In the genomic region with DNA sequence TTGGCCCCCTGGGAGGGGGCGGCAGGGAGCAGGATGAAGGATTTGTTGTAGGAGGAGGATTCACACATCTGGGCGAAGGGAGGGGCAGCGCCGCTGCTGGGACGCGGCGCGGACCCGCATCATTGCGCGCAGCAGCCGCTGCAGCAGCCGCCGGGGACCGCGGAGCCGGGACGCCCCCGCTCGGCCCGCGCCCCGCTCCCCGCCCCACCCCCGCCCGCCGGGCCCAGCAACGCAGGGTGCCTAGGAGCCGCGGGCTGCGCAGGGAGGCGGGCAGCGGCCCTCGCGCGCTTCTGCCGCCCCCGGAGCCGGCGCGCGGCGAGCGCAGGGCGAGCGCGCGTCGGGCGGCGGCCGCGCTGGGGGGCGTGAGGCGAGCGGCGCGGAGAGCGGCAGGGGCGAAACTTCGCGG, we compare ENCODE assay signal across 8 cellular contexts. TPM values are rescaled to one million over a fixed set of nuclear protein-coding genes. Genes with fewer than 3 reads are reported as not detected.
DNase-seq lines count a peak whose midpoint lies in the region; ATAC-seq and TF ChIP-seq lines count a peak whose summit lies in the region.

No MANE protein-coding gene starts in this region.

- H3K27ac ChIP-seq in mesodermal cell (ENCODE audit: low read depth, low read length, severe bottlenecking) = no peak overlapping the region

- no peaks in the 10 kb centered on the region for H3K9me3 ChIP-seq in mesodermal cell (ENCODE audit: control insufficient read depth, low read length)

- H3K4me1 Mint-ChIP-seq in activated naive CD4-positive, alpha-beta T cell treated with anti-CD3 and anti-CD28 coated beads for 36 hours (ENCODE audit: low read depth) = peaks cover 12% of the 10 kb centered on the region

- H3K36me3 Mint-ChIP-seq in activated naive CD4-positive, alpha-beta T cell treated with anti-CD3 and anti-CD28 coated beads for 36 hours (ENCODE audit: low read depth) = no peaks in the 10 kb centered on the region

- no peaks in the 10 kb centered on the region for H3K9me3 Mint-ChIP-seq in activated naive CD4-positive, alpha-beta T cell treated with anti-CD3 and anti-CD28 coated beads for 36 hours

- H3K4me1 ChIP-seq in mesodermal cell (ENCODE audit: control insufficient read depth, insufficient read depth, low read length, poor library complexity, severe bottlenecking) = no peaks in the 10 kb centered on the region

- intact Hi-C loops in activated naive CD4-positive, alpha-beta T cell treated with anti-CD3 and anti-CD28 coated beads for 36 hours (cut with micrococcal nuclease) = loop anchor here (2.0 kb wide), 1 partner anchor 991 kb away; no protein-coding TSS in a partner anchor
- intact Hi-C loops in left colon (cut with DNase I, micrococcal nuclease) = loop anchor here in 1 of 2 donors (10.0 kb wide), 1 partner anchor 1051 kb away; no protein-coding TSS in a partner anchor

- ATAC-seq in HG03159 (IDR thresholded peaks at IDR 0.05; ENCODE audit: unreplicated experiment) (peak; percentile 23), left colon (no peak)

- no peak for TF ChIP-seq CTCF in cardiac fibroblast (IDR thresholded peaks at IDR 0.05; ENCODE audit: low read depth, low read length)

- CTCF ChIA-PET in activated naive CD4-positive, alpha-beta T cell treated with anti-CD3 and anti-CD28 coated beads for 36 hours (lab: Charles Lee) = interaction anchor here (1.3 to 1.6 kb wide), 2 partner anchors 9 to 61 kb away, joined by 4 to 7 read pairs; no protein-coding TSS in a partner anchor

- 0% methylated on average over 15 to 48 of the region's 62 CpGs for WGBS in mesodermal cell (ENCODE audit: insufficient coverage in 2 of 2), 2 experiments

- H3K27ac Mint-ChIP-seq in activated naive CD4-positive, alpha-beta T cell treated with anti-CD3 and anti-CD28 coated beads for 36 hours = no peak overlapping the region

- H3K4me3 ChIP-seq in cardiac fibroblast (replicated peaks in 1 of 2; ENCODE audit: low read depth in 2 of 2, low read length in 2 of 2) (peak overlapping the region; percentile 43 to 48), mesodermal cell (ENCODE audit: extremely low read depth, insufficient read depth, low read length, poor library complexity, severe bottlenecking) (peak overlapping the region; percentile 52)

- H3K27me3 Mint-ChIP-seq in activated naive CD4-positive, alpha-beta T cell treated with anti-CD3 and anti-CD28 coated beads for 36 hours (ENCODE audit: low read depth) = peaks cover 43% of the 10 kb centered on the region

- DNase-seq in activated naive CD4-positive, alpha-beta T cell treated with anti-CD3 and anti-CD28 coated beads for 36 hours = no peak
- no peak for DNase-seq in activated naive CD4-positive, alpha-beta T cell (lab: John Stamatoyannopoulos, UW)
- DNase-seq in cardiac fibroblast (ENCODE audit: low read depth in 2 of 2) (no peak), left colon (no peak), 8988T (no peak)
- DNase-seq in stimulated activated CD4-positive, alpha-beta T cell treated with anti-CD3 and anti-CD28 coated beads, Interleukin-15, amount 100 ng/mL, for 24 hours = no peak

- H3K36me3 ChIP-seq in mesodermal cell (ENCODE audit: control insufficient read depth, insufficient read depth, low read length) = no peaks in the 10 kb centered on the region

- H3K4me3 Mint-ChIP-seq in activated naive CD4-positive, alpha-beta T cell treated with anti-CD3 and anti-CD28 coated beads for 36 hours = peak overlapping the region; percentile 51

RNA-seq across cellular contexts. Expression of a gene that starts 0.2 kb away (rescaled TPM):
- not detected for total RNA-seq in activated naive CD4-positive, alpha-beta T cell treated with anti-CD3 and anti-CD28 coated beads for 36 hours
- 0.59 TPM for polyA plus RNA-seq in mesodermal cell (2013, experiment 1 of 2)
- polyA plus RNA-seq in mesodermal cell (2013, experiment 2 of 2) = 0.81 TPM
- under 1 TPM; 0.12 to 0.14 TPM for total RNA-seq in left colon
